In genomic region chr18:35389095-35389618, GRCh38 we compare ENCODE assay signal across 13 cellular contexts. TPM values are rescaled to one million over a fixed set of nuclear protein-coding genes. Genes with fewer than 3 reads are reported as not detected.
DNase-seq lines count a peak whose midpoint lies in the region; ATAC-seq, FAIRE-seq and TF ChIP-seq lines count a peak whose summit lies in the region.
"Had no signal": no experiment of that assay in that cellular context is flagged by ENCODE, and none has a peak within 500 bp of the region (broad histone marks: within the 10 kb centered on the region; RNA-seq: fewer than 3 reads in every experiment).

No MANE protein-coding gene starts in this region.

- TF ChIP-seq RAD21 in liver (IDR thresholded peaks at IDR 0.05): no peak

- H3K36me3 ChIP-seq in liver (ENCODE audit: control insufficient read depth in 4 of 4, insufficient read depth in 3 of 4, low read depth in 1 of 4, low read length in 3 of 4): no peaks in the 10 kb centered on the region
- no peaks in the 10 kb centered on the region for H3K36me3 ChIP-seq in right lobe of liver
- H3K36me3 ChIP-seq in mesendoderm (ENCODE audit: control insufficient read depth, insufficient read depth, low read length): no peaks in the 10 kb centered on the region
- H3K36me3 ChIP-seq: BE2C had no signal

- no peak overlapping the region for H3K4me3 ChIP-seq in liver (ENCODE audit: low read depth in 1 of 3, low read length in 3 of 3)
- H3K4me3 ChIP-seq in right lobe of liver: no peak overlapping the region
- peak overlapping the region in 9 of 59 donors; percentile 2 to 32 (median 20) for H3K4me3 ChIP-seq in dorsolateral prefrontal cortex
- H3K4me3 ChIP-seq in mesendoderm (ENCODE audit: low read length): no peak overlapping the region

- H4K8ac ChIP-seq in mesendoderm (ENCODE audit: low read depth, low read length): peak overlapping the region; percentile 56

- peaks cover 0 to 3% (median 0%) of the 10 kb centered on the region in 4 donors for H3K27me3 ChIP-seq in liver (ENCODE audit: control insufficient read depth in 4 of 4, insufficient read depth in 4 of 4, low read length in 3 of 4)
- no peaks in the 10 kb centered on the region for H3K27me3 ChIP-seq in right lobe of liver
- H3K27me3 ChIP-seq in dorsolateral prefrontal cortex: no peaks in the 10 kb centered on the region
- no peaks in the 10 kb centered on the region for H3K27me3 ChIP-seq in mesendoderm (ENCODE audit: insufficient read depth, low read length, poor library complexity)
- H3K27me3 ChIP-seq: BE2C had no signal

- no peak overlapping the region for H4K5ac ChIP-seq in mesendoderm (ENCODE audit: low read length)

- H2BK15ac ChIP-seq in mesendoderm (replicated peaks; ENCODE audit: low read depth): no peak overlapping the region

- H3K27ac ChIP-seq in liver (ENCODE audit: low read depth in 1 of 2, low read length in 2 of 2): no peak overlapping the region
- H3K27ac ChIP-seq in right lobe of liver: no peak overlapping the region
- H3K27ac ChIP-seq in dorsolateral prefrontal cortex: peak overlapping the region in 31 of 59 donors; percentile 1 to 73 (median 39)
- H3K27ac ChIP-seq in mesendoderm (ENCODE audit: low read depth, low read length): no peak overlapping the region

- H2AK5ac ChIP-seq in mesendoderm (ENCODE audit: low read length): no peak overlapping the region

- H3K9me3 ChIP-seq in liver (ENCODE audit: control insufficient read depth in 4 of 4, low read length in 3 of 4) (no peaks in the 10 kb centered on the region), right lobe of liver (no peaks in the 10 kb centered on the region)
- H3K9me3 ChIP-seq: BE2C had no signal

- H3K56ac ChIP-seq in mesendoderm (ENCODE audit: low read length): no peak overlapping the region

- no peak overlapping the region for H3K9ac ChIP-seq in liver (ENCODE audit: low read depth in 1 of 2, low read length in 2 of 2)
- H3K9ac ChIP-seq in mesendoderm (ENCODE audit: low read length): no peak overlapping the region

- no peaks in the 10 kb centered on the region for H3K79me2 ChIP-seq in mesendoderm (ENCODE audit: control insufficient read depth, insufficient read depth, low read length)

- no peak overlapping the region for H2BK120ac ChIP-seq in mesendoderm (ENCODE audit: low read depth, low read length)

- no peak overlapping the region for H3K4me2 ChIP-seq in mesendoderm (ENCODE audit: low read length)

- WGBS in liver: 41% methylated on average over 5 of the region's 5 CpGs
- 22% methylated on average over 5 of the region's 5 CpGs for WGBS in right lobe of liver (ENCODE audit: insufficient coverage, low coverage, low lambda C conversion rate, missing lambda C conversion rate)
- no CpG with 5 or more reads among the region's 5 CpGs for WGBS in mesendoderm (ENCODE audit: extremely low coverage, insufficient coverage, low lambda C conversion rate)

- ATAC-seq in right lobe of liver (no peak), HG03139 (IDR thresholded peaks at IDR 0.05; ENCODE audit: unreplicated experiment) (no peak), GM21423 (IDR thresholded peaks at IDR 0.05; ENCODE audit: unreplicated experiment) (no peak)
- ATAC-seq: left lobe of liver had no signal

- intact Hi-C loops in right lobe of liver (cut with DNase I) (no loop called here), dorsolateral prefrontal cortex (cut with DNase I) (loop anchor here in 1 of 2 donors (5.0 to 10.0 kb wide), 2 partner anchors 368 to 556 kb away; no protein-coding TSS in a partner anchor), posterior cingulate gyrus (cut with DNase I) (loop anchor here (5.0 kb wide), 1 partner anchor 558 kb away; no protein-coding TSS in a partner anchor)

- H2BK5ac ChIP-seq in mesendoderm (ENCODE audit: low read length): no peak overlapping the region

- no peak for TF ChIP-seq POLR2A in right lobe of liver (IDR thresholded peaks at IDR 0.05)
- no peak for TF ChIP-seq POLR2A in GM12892 (IDR thresholded peaks at IDR 0.05; ENCODE audit: low read depth, low read length)

- H3K79me1 ChIP-seq in mesendoderm (ENCODE audit: low read length): no peaks in the 10 kb centered on the region

- no peak overlapping the region for H3K23ac ChIP-seq in mesendoderm (ENCODE audit: low read length)

- no peak overlapping the region for H3K18ac ChIP-seq in mesendoderm (ENCODE audit: low read length)

- H3K4ac ChIP-seq in mesendoderm (ENCODE audit: low read depth, low read length): no peak overlapping the region

- H3K4me1 ChIP-seq in liver (ENCODE audit: control insufficient read depth in 4 of 4, insufficient read depth in 4 of 4, low read length in 3 of 4) (no peaks in the 10 kb centered on the region), right lobe of liver (no peaks in the 10 kb centered on the region), mesendoderm (ENCODE audit: control insufficient read depth, low read depth, low read length) (no peaks in the 10 kb centered on the region)
- H3K4me1 ChIP-seq: BE2C had no signal

- DNase-seq in right lobe of liver (no peak), dorsolateral prefrontal cortex (no peak), mesendoderm (no peak), GM12892 (ENCODE audit: insufficient read length) (no peak), posterior cingulate gyrus (no peak)
- DNase-seq: activated CD8-positive, alpha-beta memory T cell treated with anti-CD3 and anti-CD28 coated beads for 24 hours; BE2C; erythroblast; Kasumi-1 had no signal

- no peak for FAIRE-seq in GM12892 (lab: Jason Lieb, UNC)

- TF ChIP-seq CTCF in liver (IDR thresholded peaks at IDR 0.05; ENCODE audit: low read depth, low read length, missing input control) (no peak), right lobe of liver (IDR thresholded peaks at IDR 0.05) (no peak), dorsolateral prefrontal cortex (IDR thresholded peaks at IDR 0.05 in 54 of 56, conservative IDR thresholded peaks at IDR 0.05 in 2 of 56; ENCODE audit: low read depth in 1 of 56, partially characterized antibody in 56 of 56) (peak in 1 of 56 donors; percentile 9)

TF ChIP-seq in liver, 16 proteins besides CTCF, POLR2A, EP300 and RAD21:
- no peak for TF ChIP-seq YY1 (IDR thresholded peaks at IDR 0.05)
- TF ChIP-seq NR2F2 (IDR thresholded peaks at IDR 0.05): peak; percentile 37
- no peak for TF ChIP-seq JUND (IDR thresholded peaks at IDR 0.05)
- no peak for TF ChIP-seq HNF4A (conservative IDR thresholded peaks at IDR 0.05)
- no peak for TF ChIP-seq TAF1 (conservative IDR thresholded peaks at IDR 0.05)
- no peak for TF ChIP-seq FOXA1 (IDR thresholded peaks at IDR 0.05)
- TF ChIP-seq EGR1 (IDR thresholded peaks at IDR 0.05; ENCODE audit: low read depth in 2 of 2): no peak
- no peak for TF ChIP-seq GABPA (IDR thresholded peaks at IDR 0.05 in 1 of 2, conservative IDR thresholded peaks at IDR 0.05 in 1 of 2)

RNA-seq across cellular contexts. Expression of gene ZNF396, which starts 12.0 kb away (rescaled TPM):
- total RNA-seq in liver (1 to 10 TPM; 1.1 to 1.2 TPM), right lobe of liver (1 to 10 TPM in 4 of 6 experiments, under 1 TPM in 2; 0.62 to 1.9 (median 1.5) TPM), dorsolateral prefrontal cortex (1 to 10 TPM; 1.5 to 6.7 (median 3.7) TPM)
- polyA plus RNA-seq in liver: under 1 TPM; 0.60 to 0.86 TPM
- 0.42 TPM for polyA plus RNA-seq in mesendoderm (2013, experiment 1 of 2)
- 0.62 TPM for polyA plus RNA-seq in mesendoderm (2013, experiment 2 of 2)
- 0.47 TPM for polyA plus RNA-seq in GM12892 (2012; ENCODE audit: missing spikeins)

RNA-seq across cellular contexts. Expression of gene ZNF24, which starts 44.9 kb away (rescaled TPM):
- total RNA-seq in liver (10 to 100 TPM; 28.6 to 30.3 TPM), right lobe of liver (10 to 100 TPM; 17.7 to 31.5 (median 25.5) TPM), dorsolateral prefrontal cortex (100 to 1,000 TPM in 2 of 120 experiments, 10 to 100 TPM in 118; 49.1 to 124 (median 68.9) TPM)
- polyA plus RNA-seq in liver: 10 to 100 TPM in 1 of 2 donors, 1 to 10 TPM in 1; 9.1 to 29.2 TPM
- 35.8 TPM for polyA plus RNA-seq in mesendoderm (2013, experiment 1 of 2)
- polyA plus RNA-seq in mesendoderm (2013, experiment 2 of 2): 35.7 TPM
- 17.1 TPM for polyA plus RNA-seq in GM12892 (2012; ENCODE audit: missing spikeins)

Comparison
In these comparisons a context has a peak if more than half of its experiments do, and no peak if none do; other contexts are left out.
1. H3K27ac ChIP-seq: peak in dorsolateral prefrontal cortex (31 of 59); none in liver (0 of 2), right lobe of liver (0 of 3) and mesendoderm (single experiment).